8 cellular contexts compared by ENCODE assay signal in genomic region chr14:45135181-45135580, GRCh38. TPM values are rescaled to one million over a fixed set of nuclear protein-coding genes. Genes with fewer than 3 reads are reported as not detected.
DNase-seq lines count a peak whose midpoint lies in the region; ATAC-seq and TF ChIP-seq lines count a peak whose summit lies in the region.

No MANE protein-coding gene starts in this region.

- no peaks in the 10 kb centered on the region for H3K9me3 ChIP-seq in SK-N-MC (ENCODE audit: low read depth, low read length)

- H3K36me3 ChIP-seq in SK-N-MC (ENCODE audit: insufficient read depth, low read length): peaks cover 8% of the 10 kb centered on the region; the same call in 1 of the 2 replicates

- no peaks in the 10 kb centered on the region for H3K9me3 Mint-ChIP-seq in T-helper 1 cell treated with Interleukin-12 subunit alpha and Interleukin-12 subunit beta and Interleukin-4 antibody, amounts not matched to agents 30 μg/mL and 1 μg/mL, for 36 hours

- peaks cover 29% of the 10 kb centered on the region for H3K4me1 Mint-ChIP-seq in T-helper 1 cell treated with Interleukin-12 subunit alpha and Interleukin-12 subunit beta and Interleukin-4 antibody, amounts not matched to agents 30 μg/mL and 1 μg/mL, for 36 hours (ENCODE audit: low read depth)

- peak overlapping the region; percentile 57 for H3K27ac ChIP-seq in SK-N-MC

- ATAC-seq in GM21576 (IDR thresholded peaks at IDR 0.05; ENCODE audit: unreplicated experiment) (no peak), HG02623 (IDR thresholded peaks at IDR 0.05; ENCODE audit: unreplicated experiment) (no peak), GM18868 (IDR thresholded peaks at IDR 0.05; ENCODE audit: unreplicated experiment) (no peak)

- H3K4me3 ChIP-seq in SK-N-MC: peak overlapping the region; percentile 93
- H3K4me3 ChIP-seq in fibroblast of pulmonary artery (replicated peaks; ENCODE audit: low read depth, low read length): peak overlapping the region; percentile 91

- peak overlapping the region; percentile 93 for H3K4me3 Mint-ChIP-seq in T-helper 1 cell treated with Interleukin-12 subunit alpha and Interleukin-12 subunit beta and Interleukin-4 antibody, amounts not matched to agents 30 μg/mL and 1 μg/mL, for 36 hours

- H3K27ac Mint-ChIP-seq in T-helper 1 cell treated with Interleukin-12 subunit alpha and Interleukin-12 subunit beta and Interleukin-4 antibody, amounts not matched to agents 30 μg/mL and 1 μg/mL, for 36 hours: peak overlapping the region; percentile 95

- no peaks in the 10 kb centered on the region for H3K36me3 Mint-ChIP-seq in T-helper 1 cell treated with Interleukin-12 subunit alpha and Interleukin-12 subunit beta and Interleukin-4 antibody, amounts not matched to agents 30 μg/mL and 1 μg/mL, for 36 hours (ENCODE audit: low read depth)

- no peaks in the 10 kb centered on the region for H3K27me3 Mint-ChIP-seq in T-helper 1 cell treated with Interleukin-12 subunit alpha and Interleukin-12 subunit beta and Interleukin-4 antibody, amounts not matched to agents 30 μg/mL and 1 μg/mL, for 36 hours (ENCODE audit: low read depth)

- TF ChIP-seq CTCF in fibroblast of pulmonary artery (IDR thresholded peaks at IDR 0.05; ENCODE audit: low read length, missing control alignments): no peak

- H3K9ac ChIP-seq in SK-N-MC (ENCODE audit: insufficient read length): peak overlapping the region; percentile 70

- DNase-seq in T-helper 1 cell: no peak
- no peak for DNase-seq in SK-N-MC (ENCODE audit: low read depth, low spot score)
- DNase-seq in fibroblast of pulmonary artery (ENCODE audit: low read depth): peak; percentile 41
- DNase-seq in renal cortical epithelial cell (ENCODE audit: low read depth): peak; percentile 23

RNA-seq across cellular contexts. Expression of gene FANCM, which starts 0.5 kb away (rescaled TPM):
- total RNA-seq in renal cortical epithelial cell: 4.7 and 6.8 TPM in 2 replicates

RNA-seq across cellular contexts. Expression of gene FKBP3, which starts 0.9 kb away (rescaled TPM):
- total RNA-seq in renal cortical epithelial cell: 40.6 and 64.9 TPM in 2 replicates

RNA-seq across cellular contexts. Expression of gene PRPF39, which starts 51.3 kb away (rescaled TPM):
- 25.9 and 40.1 TPM in 2 replicates for total RNA-seq in renal cortical epithelial cell

Comparison
In these comparisons a context has a peak if more than half of its experiments do, and no peak if none do; other contexts are left out.
1. DNase-seq: peak in fibroblast of pulmonary artery (single experiment) and renal cortical epithelial cell (single experiment); none in T-helper 1 cell (0 of 5) and SK-N-MC (single experiment).